In genomic region chr1:173212952-173213491, GRCh38 we compare ENCODE assay signal across 14 cellular contexts. TPM values are rescaled to one million over a fixed set of nuclear protein-coding genes. Genes with fewer than 3 reads are reported as not detected.
A peak's percentile ranks its signal among the peaks of the same experiment; 100 is the strongest.
DNase-seq lines count a peak whose midpoint lies in the region; ATAC-seq, FAIRE-seq and TF ChIP-seq lines count a peak whose summit lies in the region.
"Had no signal": no experiment of that assay in that cellular context is flagged by ENCODE, and none has a peak within 500 bp of the region (broad histone marks: within the 10 kb centered on the region; RNA-seq: fewer than 3 reads in every experiment).

No MANE protein-coding gene starts in this region.

- no peak for TF ChIP-seq CTCF in heart left ventricle (IDR thresholded peaks at IDR 0.05)

- H3K36me3 ChIP-seq in heart left ventricle: no peaks in the 10 kb centered on the region
- H3K36me3 ChIP-seq: adrenal gland, BLaER1 had no signal

- H3K27me3 ChIP-seq in heart left ventricle: no peaks in the 10 kb centered on the region
- H3K27me3 ChIP-seq: adrenal gland, BLaER1 had no signal

- intact Hi-C loops in heart left ventricle (cut with DNase I): no loop called here

- ATAC-seq in GM19467 (IDR thresholded peaks at IDR 0.05; ENCODE audit: unreplicated experiment) (peak; percentile 78), HG02938 (IDR thresholded peaks at IDR 0.05; ENCODE audit: unreplicated experiment) (peak; percentile 90), HG03571 (IDR thresholded peaks at IDR 0.05; ENCODE audit: unreplicated experiment) (peak; percentile 85), heart left ventricle (no peak)
- ATAC-seq: left ventricle myocardium superior, T-helper 17 cell had no signal

- DNase-seq in GM18507 (ENCODE audit: extremely low spot score, insufficient read length, low read depth): peak; percentile 25
- no peak for DNase-seq in HuH-7.5 (ENCODE audit: low spot score)
- no peak for DNase-seq in activated CD4-positive, alpha-beta T cell treated with anti-CD3 and anti-CD28 coated beads, Interleukin-2, amount 50 U/mL, for 1 hour
- no peak for DNase-seq in NCI-H2227 treated with DMSO at 0.1 percent for 48 hours (lab: John Stamatoyannopoulos, UW)
- no peak for DNase-seq in heart left ventricle
- DNase-seq: adrenal gland, left ventricle myocardium superior, NCI-H1694, occipital lobe, T-helper 17 cell had no signal

- FAIRE-seq in GM18507 (lab: Jason Lieb, UNC): peak; percentile 80

- peaks cover 0 to 5% (median 0%) of the 10 kb centered on the region in 12 donors for H3K4me1 ChIP-seq in heart left ventricle
- H3K4me1 ChIP-seq: adrenal gland, BLaER1 had no signal

- TF ChIP-seq POLR2A in heart left ventricle (IDR thresholded peaks at IDR 0.05): no peak

- H3K9me3 ChIP-seq in heart left ventricle: no peaks in the 10 kb centered on the region
- H3K9me3 ChIP-seq: adrenal gland, BLaER1 had no signal

- H3K4me3 ChIP-seq in heart left ventricle: no peak overlapping the region
- H3K4me3 ChIP-seq: adrenal gland, BLaER1 had no signal

- 85 to 97% (median 96%) methylated on average over 2 of the region's 2 CpGs for WGBS in heart left ventricle, 4 donors

- no peak overlapping the region for H3K27ac ChIP-seq in heart left ventricle
- H3K27ac ChIP-seq: adrenal gland, BLaER1 had no signal

RNA-seq across cellular contexts. Expression of gene TNFSF4, which starts 5.9 kb away (rescaled TPM):
- total RNA-seq in heart left ventricle: 1 to 10 TPM in 1 of 9 donors, under 1 TPM in 8; 0.19 to 1.6 (median 0.65) TPM
- under 1 TPM; 0.42 to 0.57 TPM for polyA plus RNA-seq in heart left ventricle

Comparison
In these comparisons a context has a peak if more than half of its experiments do, and no peak if none do; other contexts are left out.
1. ATAC-seq: peak in GM19467 (single experiment), HG02938 (single experiment) and HG03571 (single experiment); none in heart left ventricle (0 of 4).